Comparison of ENCODE assay signal across 8 cellular contexts in genomic region chr13:20566424-20566916, GRCh38. TPM values are rescaled to one million over a fixed set of nuclear protein-coding genes. Genes with fewer than 3 reads are reported as not detected.
A peak's percentile ranks its signal among the peaks of the same experiment; 100 is the strongest.
DNase-seq lines count a peak whose midpoint lies in the region; ATAC-seq and TF ChIP-seq lines count a peak whose summit lies in the region.

No MANE protein-coding gene starts in this region.

- peak overlapping the region; percentile 81 to 98 (median 95) for H3K27ac ChIP-seq in heart left ventricle
- peak overlapping the region; percentile 93 for H3K27ac ChIP-seq in psoas muscle

- WGBS in heart left ventricle, 4 donors, result 3 to 4% (median 4%) methylated on average over 16 to 23 of the region's 23 CpGs
- 2 to 4% (median 3%) methylated on average over 22 to 23 of the region's 23 CpGs for WGBS in psoas muscle, 3 donors

- H3K4me1 ChIP-seq in heart left ventricle (peaks cover 0 to 24% (median 9%) of the 10 kb centered on the region in 12 donors), psoas muscle (no peaks in the 10 kb centered on the region)

- no peak for DNase-seq in activated T-cell treated with anti-CD3 and anti-CD28 coated beads, Interleukin-2, amount 50 U/mL, for 24 hours
- no peak for DNase-seq in activated T-cell treated with anti-CD3 and anti-CD28 coated beads, Interleukin-2, amount 50 U/mL, for 1 hour
- DNase-seq in NCI-H2029 (lab: John Stamatoyannopoulos, UW) (peak; percentile 41), heart left ventricle (no peak), psoas muscle (no peak), CD1c-positive myeloid dendritic cell (ENCODE audit: extremely low spot score) (no peak)
- no peak for DNase-seq in activated T-helper 2 cell treated with anti-CD3 and anti-CD28 coated beads, Interferon-gamma antibody, Interleukin-2, Interleukin-4, amounts not matched to agents 10 μg/mL and 5 μg/mL and 100 μg/mL, durations not matched to agents 14 hours and 24 hours and 36 hours (ENCODE audit: low spot score)

- peaks cover 29% of the 10 kb centered on the region for H3K4me1 Mint-ChIP-seq in activated T-cell treated with anti-CD3 and anti-CD28 coated beads, Interleukin-2, amount 50 U/mL, for 24 hours (ENCODE audit: low read depth)
- H3K4me1 Mint-ChIP-seq in activated T-helper 2 cell treated with anti-CD3 and anti-CD28 coated beads, Interferon-gamma antibody, Interleukin-2, Interleukin-4, amounts not matched to agents 10 μg/mL and 5 μg/mL and 100 μg/mL, durations not matched to agents 14 hours and 24 hours and 36 hours (ENCODE audit: low read depth), result peaks cover 9% of the 10 kb centered on the region

- H3K27ac Mint-ChIP-seq in activated T-cell treated with anti-CD3 and anti-CD28 coated beads, Interleukin-2, amount 50 U/mL, for 24 hours, result peak overlapping the region; percentile 93
- H3K27ac Mint-ChIP-seq in activated T-helper 2 cell treated with anti-CD3 and anti-CD28 coated beads, Interferon-gamma antibody, Interleukin-2, Interleukin-4, amounts not matched to agents 10 μg/mL and 5 μg/mL and 100 μg/mL, durations not matched to agents 14 hours and 24 hours and 36 hours, result peak overlapping the region; percentile 84

- H3K9me3 Mint-ChIP-seq in activated T-cell treated with anti-CD3 and anti-CD28 coated beads, Interleukin-2, amount 50 U/mL, for 24 hours, result peaks cover 21% of the 10 kb centered on the region
- peaks cover 16% of the 10 kb centered on the region for H3K9me3 Mint-ChIP-seq in activated T-helper 2 cell treated with anti-CD3 and anti-CD28 coated beads, Interferon-gamma antibody, Interleukin-2, Interleukin-4, amounts not matched to agents 10 μg/mL and 5 μg/mL and 100 μg/mL, durations not matched to agents 14 hours and 24 hours and 36 hours

- H3K9me3 ChIP-seq in heart left ventricle (peaks cover 0 to 14% (median 5%) of the 10 kb centered on the region in 12 donors), psoas muscle (peaks cover 4% of the 10 kb centered on the region)

- peak; percentile 30 for ATAC-seq in HG02610 (IDR thresholded peaks at IDR 0.05; ENCODE audit: unreplicated experiment)
- peak; percentile 66 to 85 (median 78) for ATAC-seq in heart left ventricle
- peak; percentile 73 to 83 (median 76) for ATAC-seq in psoas muscle

- no peak for TF ChIP-seq CTCF in heart left ventricle (IDR thresholded peaks at IDR 0.05)
- TF ChIP-seq CTCF in psoas muscle (IDR thresholded peaks at IDR 0.05), result no peak

- peak overlapping the region; percentile 34 to 89 (median 76) for H3K4me3 ChIP-seq in heart left ventricle
- H3K4me3 ChIP-seq in psoas muscle, result peak overlapping the region; percentile 76

- peaks cover 18% of the 10 kb centered on the region for H3K36me3 Mint-ChIP-seq in activated T-cell treated with anti-CD3 and anti-CD28 coated beads, Interleukin-2, amount 50 U/mL, for 24 hours (ENCODE audit: low read depth)
- H3K36me3 Mint-ChIP-seq in activated T-helper 2 cell treated with anti-CD3 and anti-CD28 coated beads, Interferon-gamma antibody, Interleukin-2, Interleukin-4, amounts not matched to agents 10 μg/mL and 5 μg/mL and 100 μg/mL, durations not matched to agents 14 hours and 24 hours and 36 hours (ENCODE audit: low read depth), result peaks cover 8% of the 10 kb centered on the region

- no peaks in the 10 kb centered on the region for H3K36me3 ChIP-seq in heart left ventricle
- H3K36me3 ChIP-seq in psoas muscle (ENCODE audit: insufficient read depth in 1 of 2, low read depth in 1 of 2), result no peaks in the 10 kb centered on the region

- H3K27me3 Mint-ChIP-seq in activated T-cell treated with anti-CD3 and anti-CD28 coated beads, Interleukin-2, amount 50 U/mL, for 24 hours, result no peaks in the 10 kb centered on the region
- H3K27me3 Mint-ChIP-seq in activated T-helper 2 cell treated with anti-CD3 and anti-CD28 coated beads, Interferon-gamma antibody, Interleukin-2, Interleukin-4, amounts not matched to agents 10 μg/mL and 5 μg/mL and 100 μg/mL, durations not matched to agents 14 hours and 24 hours and 36 hours (ENCODE audit: low read depth), result no peaks in the 10 kb centered on the region

- H3K27me3 ChIP-seq in heart left ventricle (no peaks in the 10 kb centered on the region), psoas muscle (ENCODE audit: insufficient read depth in 3 of 3, low read length in 2 of 3) (no peaks in the 10 kb centered on the region)

- peak in 1 of 2 donors; percentile 5 for TF ChIP-seq POLR2A in heart left ventricle (IDR thresholded peaks at IDR 0.05)

- intact Hi-C loops in activated T-helper 2 cell treated with anti-CD3 and anti-CD28 coated beads, Interferon-gamma antibody, Interleukin-2, Interleukin-4, amounts not matched to agents 10 μg/mL and 5 μg/mL and 100 μg/mL, durations not matched to agents 14 hours and 24 hours and 36 hours (cut with micrococcal nuclease), result loop anchor here (2.0 kb wide), 1 partner anchor 42 kb away; the partner anchor contains the start of gene CRYL1
- intact Hi-C loops in heart left ventricle (cut with DNase I), result loop anchor here in 7 of 10 donors (1.0 to 5.0 kb wide), 6 partner anchors 39 to 336 kb away; partner anchors contain the start of genes CRYL1 (in 4 of the 7), IL17D (in 1 of the 7) and XPO4 (in 1 of the 7)
- intact Hi-C loops in psoas muscle (cut with DNase I), result loop anchor here in 1 of 2 donors (2.0 kb wide), 1 partner anchor 40 kb away; no protein-coding TSS in a partner anchor

- H3K4me3 Mint-ChIP-seq in activated T-cell treated with anti-CD3 and anti-CD28 coated beads, Interleukin-2, amount 50 U/mL, for 24 hours, result peak overlapping the region; percentile 86
- peak overlapping the region; percentile 87 for H3K4me3 Mint-ChIP-seq in activated T-helper 2 cell treated with anti-CD3 and anti-CD28 coated beads, Interferon-gamma antibody, Interleukin-2, Interleukin-4, amounts not matched to agents 10 μg/mL and 5 μg/mL and 100 μg/mL, durations not matched to agents 14 hours and 24 hours and 36 hours (ENCODE audit: low read depth)

RNA-seq across cellular contexts. Expression of gene IFT88, which starts 0.5 kb away (rescaled TPM):
- 2.1 and 2.6 TPM in 2 replicates for total RNA-seq in activated T-helper 2 cell treated with anti-CD3 and anti-CD28 coated beads, Interferon-gamma antibody, Interleukin-2, Interleukin-4, amounts not matched to agents 10 μg/mL and 5 μg/mL and 100 μg/mL, durations not matched to agents 14 hours and 24 hours and 36 hours
- total RNA-seq in heart left ventricle, result 10 to 100 TPM in 2 of 9 donors, 1 to 10 TPM in 7; 6.9 to 11.4 (median 8.5) TPM
- polyA plus RNA-seq in heart left ventricle, result 1 to 10 TPM; 3.4 to 8.2 TPM
- total RNA-seq in psoas muscle, result 1 to 10 TPM; 3.9 to 9.8 (median 6.0) TPM
- polyA plus RNA-seq in psoas muscle, result 1 to 10 TPM; 4.5 to 6.2 (median 4.6) TPM

RNA-seq across cellular contexts. Expression of gene CRYL1, which starts 40.8 kb away (rescaled TPM):
- total RNA-seq in activated T-helper 2 cell treated with anti-CD3 and anti-CD28 coated beads, Interferon-gamma antibody, Interleukin-2, Interleukin-4, amounts not matched to agents 10 μg/mL and 5 μg/mL and 100 μg/mL, durations not matched to agents 14 hours and 24 hours and 36 hours, result 8.7 TPM in 2 replicates
- total RNA-seq in heart left ventricle (10 to 100 TPM; 14.9 to 36.5 (median 22.3) TPM), psoas muscle (10 to 100 TPM; 12.4 to 17.0 (median 14.2) TPM)
- polyA plus RNA-seq in heart left ventricle (10 to 100 TPM; 10.7 to 19.4 TPM), psoas muscle (10 to 100 TPM in 1 of 3 donors, 1 to 10 TPM in 2; 6.4 to 18.5 (median 8.2) TPM)
